In genomic region chr2:38666578-38666926, GRCh38 we compare ENCODE assay signal across 8 cellular contexts. TPM values are rescaled to one million over a fixed set of nuclear protein-coding genes. Genes with fewer than 3 reads are reported as not detected.
DNase-seq lines count a peak whose midpoint lies in the region; ATAC-seq and TF ChIP-seq lines count a peak whose summit lies in the region.

No MANE protein-coding gene starts in this region.

- TF ChIP-seq CTCF in BE2C (IDR thresholded peaks at IDR 0.05; ENCODE audit: low read depth, low read length) = no peak
- no peak for TF ChIP-seq CTCF in PC-9 (conservative IDR thresholded peaks at IDR 0.05)
- TF ChIP-seq CTCF in endothelial cell (IDR thresholded peaks at IDR 0.05; ENCODE audit: unreplicated experiment) = no peak

- no TSS peak for BruUV-seq in PC-9 (replicated peaks; lab: Mats Ljungman, UMichigan)

- H3K27me3 Mint-ChIP-seq in endothelial cell (ENCODE audit: unreplicated experiment) = peaks cover 2% of the 10 kb centered on the region

- H4K20me1 ChIP-seq in PC-9 (ENCODE audit: insufficient read depth) = no peaks in the 10 kb centered on the region

- H3K4me2 ChIP-seq in PC-9 = peak overlapping the region; percentile 87

- H3K27ac ChIP-seq in PC-9 (peak overlapping the region; percentile 51), muscle layer of colon (ENCODE audit: low read depth, low read length) (peak overlapping the region; percentile 74)

- no peak for DNase-seq in BE2C
- peak; percentile 26 to 75 for DNase-seq in PC-9
- DNase-seq in endothelial cell (ENCODE audit: low spot score) = peak; percentile 6
- no peak for DNase-seq in NCI-H2196 (lab: John Stamatoyannopoulos, UW; ENCODE audit: unreplicated experiment)
- DNase-seq in middle frontal gyrus (ENCODE audit: extremely low spot score, low spot score) = no peak
- DNase-seq in GDM1 (lab: John Stamatoyannopoulos, UW) = no peak

- H3K36me3 ChIP-seq in BE2C (no peaks in the 10 kb centered on the region), PC-9 (ENCODE audit: low read depth) (no peaks in the 10 kb centered on the region), muscle layer of colon (ENCODE audit: insufficient read depth, low read length) (no peaks in the 10 kb centered on the region)

- H3K27ac Mint-ChIP-seq in endothelial cell (ENCODE audit: unreplicated experiment) = peak overlapping the region; percentile 53

- no peaks in the 10 kb centered on the region for H3K9me3 Mint-ChIP-seq in endothelial cell (ENCODE audit: unreplicated experiment)

- peak overlapping the region; percentile 83 for H3K9ac ChIP-seq in muscle layer of colon (ENCODE audit: low read length)

- no peaks in the 10 kb centered on the region for H3K4me1 ChIP-seq in BE2C
- H3K4me1 ChIP-seq in PC-9 (replicated peaks; ENCODE audit: insufficient read depth) = peaks cover 12% of the 10 kb centered on the region; the same call in 1 of the 2 replicates
- H3K4me1 ChIP-seq in muscle layer of colon (ENCODE audit: insufficient read depth, low read length) = peaks cover 15% of the 10 kb centered on the region

- H3K9me3 ChIP-seq in BE2C = no peaks in the 10 kb centered on the region
- no peaks in the 10 kb centered on the region for H3K9me3 ChIP-seq in PC-9 (ENCODE audit: insufficient read depth, low read depth)
- H3K9me3 ChIP-seq in muscle layer of colon (ENCODE audit: low read length) = no peaks in the 10 kb centered on the region

- intact Hi-C loops in PC-9 (cut with micrococcal nuclease; ENCODE audit: unreplicated experiment) = loop anchor here (1.0 kb wide), 2 partner anchors 54 to 63 kb away; no protein-coding TSS in a partner anchor

- POLR2A ChIA-PET in PC-9 (lab: Charles Lee; ENCODE audit: unreplicated experiment) = interaction anchor here (0.6 kb wide), 1 partner anchor 51 kb away, joined by 6 read pairs; no protein-coding TSS in a partner anchor

- no peaks in the 10 kb centered on the region for H3K27me3 ChIP-seq in BE2C
- H3K27me3 ChIP-seq in PC-9 (ENCODE audit: insufficient read depth, low read depth) = no peaks in the 10 kb centered on the region
- no peaks in the 10 kb centered on the region for H3K27me3 ChIP-seq in muscle layer of colon (ENCODE audit: control insufficient read depth in 1 of 2, insufficient read depth in 2 of 2, low read length in 2 of 2)

- peak overlapping the region; percentile 91 for H2AFZ ChIP-seq in PC-9

- peaks cover 16% of the 10 kb centered on the region for H3K4me1 Mint-ChIP-seq in endothelial cell (ENCODE audit: unreplicated experiment)

- H3K4me3 Mint-ChIP-seq in endothelial cell (ENCODE audit: unreplicated experiment) = peak overlapping the region; percentile 91

- peak; percentile 21 for ATAC-seq in GM21825 (IDR thresholded peaks at IDR 0.05; ENCODE audit: unreplicated experiment)

- H3K4me3 ChIP-seq in BE2C (ENCODE audit: low read depth, low read length) (peak overlapping the region; percentile 84), PC-9 (peak overlapping the region; percentile 67), muscle layer of colon (ENCODE audit: low read depth in 1 of 2, low read length in 2 of 2) (peak overlapping the region; percentile 60 to 98)

- CTCF ChIA-PET in PC-9 (lab: Charles Lee) = interaction anchor here (0.5 kb wide), 1 partner anchor 14 kb away, joined by 3 read pairs; no protein-coding TSS in a partner anchor

- H3K9me2 ChIP-seq in PC-9 (ENCODE audit: insufficient read depth) = no peaks in the 10 kb centered on the region

- peaks cover 11% of the 10 kb centered on the region; the same call in 1 of the 2 replicates for H3K79me2 ChIP-seq in PC-9 (ENCODE audit: low read depth)

- H3F3A ChIP-seq in PC-9 (ENCODE audit: insufficient read depth, low read depth) = peaks cover 10% of the 10 kb centered on the region

- H3K36me3 Mint-ChIP-seq in endothelial cell (ENCODE audit: low read depth, unreplicated experiment) = no peaks in the 10 kb centered on the region

RNA-seq across cellular contexts. Expression of gene GALM, which starts 0.6 kb away (rescaled TPM):
- polyA plus RNA-seq in BE2C (2012; ENCODE audit: insufficient read depth, insufficient read length, low read depth) = 3.3 TPM
- total RNA-seq in PC-9 (2021) (26.3 and 27.7 TPM in 2 replicates), endothelial cell (ENCODE audit: unreplicated experiment) (13.0 TPM)

Comparison
In these comparisons a context has a peak if more than half of its experiments do, and no peak if none do; other contexts are left out.
1. DNase-seq: peak in PC-9 (2 of 2) and endothelial cell (single experiment); none in BE2C (single experiment), NCI-H2196 (single experiment), middle frontal gyrus (single experiment) and GDM1 (single experiment).
2. Peak in every context shown above with its lines, with median percentiles within 50 percentile points of each other: H3K4me3 ChIP-seq.